In genomic region chr2:71277536-71278103, GRCh38 we compare ENCODE assay signal across 8 cellular contexts. TPM values are rescaled to one million over a fixed set of nuclear protein-coding genes. Genes with fewer than 3 reads are reported as not detected.
A peak's percentile ranks its signal among the peaks of the same experiment; 100 is the strongest.
DNase-seq lines count a peak whose midpoint lies in the region; ATAC-seq and TF ChIP-seq lines count a peak whose summit lies in the region.

No MANE protein-coding gene starts in this region.

- peak; percentile 48 for TF ChIP-seq CTCF in NB4 (IDR thresholded peaks at IDR 0.05; ENCODE audit: low read depth, low read length)

- DNase-seq in T-helper 1 cell = no peak
- peak; percentile 84 for DNase-seq in NB4 (ENCODE audit: low read depth)
- peak; percentile 65 for DNase-seq in activated CD4-positive, alpha-beta T cell treated with anti-CD3 and anti-CD28 coated beads, Interleukin-2, amount 10 ng/mL, durations not matched to agents 24 days and 14 days
- peak in 1 of 3 experiments; percentile 4 for DNase-seq in effector memory CD8-positive, alpha-beta T cell
- DNase-seq in memory B cell (ENCODE audit: low spot score in 2 of 2) = peak in 1 of 2 donors; percentile 22
- DNase-seq in DMS153 treated with DMSO at 0.1 percent for 48 hours (lab: John Stamatoyannopoulos, UW; ENCODE audit: unreplicated experiment) = no peak

- H3K27me3 Mint-ChIP-seq in T-helper 1 cell treated with Interleukin-12 subunit alpha and Interleukin-12 subunit beta and Interleukin-4 antibody, amounts not matched to agents 30 μg/mL and 1 μg/mL, for 36 hours (ENCODE audit: low read depth) = peaks cover 89% of the 10 kb centered on the region
- peaks cover 73% of the 10 kb centered on the region for H3K27me3 Mint-ChIP-seq in activated CD4-positive, alpha-beta T cell treated with anti-CD3 and anti-CD28 coated beads, Interleukin-2, amount 10 ng/mL, durations not matched to agents 24 days and 14 days
- peaks cover 82 to 95% of the 10 kb centered on the region in 2 donors for H3K27me3 Mint-ChIP-seq in effector memory CD8-positive, alpha-beta T cell
- peaks cover 29% of the 10 kb centered on the region for H3K27me3 Mint-ChIP-seq in memory B cell

- H3K36me3 Mint-ChIP-seq in T-helper 1 cell treated with Interleukin-12 subunit alpha and Interleukin-12 subunit beta and Interleukin-4 antibody, amounts not matched to agents 30 μg/mL and 1 μg/mL, for 36 hours (ENCODE audit: low read depth) = no peaks in the 10 kb centered on the region
- H3K36me3 Mint-ChIP-seq in activated CD4-positive, alpha-beta T cell treated with anti-CD3 and anti-CD28 coated beads, Interleukin-2, amount 10 ng/mL, durations not matched to agents 24 days and 14 days (ENCODE audit: low read depth) = no peaks in the 10 kb centered on the region
- no peaks in the 10 kb centered on the region for H3K36me3 Mint-ChIP-seq in effector memory CD8-positive, alpha-beta T cell (ENCODE audit: insufficient read depth)
- H3K36me3 Mint-ChIP-seq in memory B cell = peaks cover 2% of the 10 kb centered on the region

- no peaks in the 10 kb centered on the region for H3K9me3 Mint-ChIP-seq in T-helper 1 cell treated with Interleukin-12 subunit alpha and Interleukin-12 subunit beta and Interleukin-4 antibody, amounts not matched to agents 30 μg/mL and 1 μg/mL, for 36 hours
- H3K9me3 Mint-ChIP-seq in activated CD4-positive, alpha-beta T cell treated with anti-CD3 and anti-CD28 coated beads, Interleukin-2, amount 10 ng/mL, durations not matched to agents 24 days and 14 days = peaks cover 4% of the 10 kb centered on the region
- H3K9me3 Mint-ChIP-seq in effector memory CD8-positive, alpha-beta T cell = peaks cover 0 to 3% of the 10 kb centered on the region in 2 donors
- H3K9me3 Mint-ChIP-seq in memory B cell = peaks cover 3% of the 10 kb centered on the region

- H3K27ac ChIP-seq in temporal lobe (ENCODE audit: low read depth, low read length) = peak overlapping the region; percentile 67

- TF ChIP-seq POLR2A in NB4 (IDR thresholded peaks at IDR 0.05; ENCODE audit: extremely low read depth, insufficient read length) = no peak

- intact Hi-C loops in activated CD4-positive, alpha-beta T cell treated with anti-CD3 and anti-CD28 coated beads, Interleukin-2, amount 10 ng/mL, durations not matched to agents 24 days and 14 days (cut with micrococcal nuclease) = loop anchor here (10.0 kb wide), 1 partner anchor 123 kb away; no protein-coding TSS in a partner anchor

- H3K4me3 ChIP-seq in NB4 (ENCODE audit: low read depth, low read length) = peak overlapping the region; percentile 89

- H3K4me3 Mint-ChIP-seq in T-helper 1 cell treated with Interleukin-12 subunit alpha and Interleukin-12 subunit beta and Interleukin-4 antibody, amounts not matched to agents 30 μg/mL and 1 μg/mL, for 36 hours = peak overlapping the region; percentile 23
- H3K4me3 Mint-ChIP-seq in activated CD4-positive, alpha-beta T cell treated with anti-CD3 and anti-CD28 coated beads, Interleukin-2, amount 10 ng/mL, durations not matched to agents 24 days and 14 days = peak overlapping the region; percentile 76
- H3K4me3 Mint-ChIP-seq in effector memory CD8-positive, alpha-beta T cell = peak overlapping the region; percentile 70
- H3K4me3 Mint-ChIP-seq in memory B cell = peak overlapping the region; percentile 74

- no peak for ATAC-seq in effector memory CD8-positive, alpha-beta T cell (replicated peaks)
- ATAC-seq in memory B cell (ENCODE audit: low read depth) = no peak

- no peak overlapping the region for H3K27ac Mint-ChIP-seq in T-helper 1 cell treated with Interleukin-12 subunit alpha and Interleukin-12 subunit beta and Interleukin-4 antibody, amounts not matched to agents 30 μg/mL and 1 μg/mL, for 36 hours
- H3K27ac Mint-ChIP-seq in activated CD4-positive, alpha-beta T cell treated with anti-CD3 and anti-CD28 coated beads, Interleukin-2, amount 10 ng/mL, durations not matched to agents 24 days and 14 days = no peak overlapping the region
- H3K27ac Mint-ChIP-seq in effector memory CD8-positive, alpha-beta T cell = no peak overlapping the region
- H3K27ac Mint-ChIP-seq in memory B cell = no peak overlapping the region

- H3K4me1 Mint-ChIP-seq in T-helper 1 cell treated with Interleukin-12 subunit alpha and Interleukin-12 subunit beta and Interleukin-4 antibody, amounts not matched to agents 30 μg/mL and 1 μg/mL, for 36 hours (ENCODE audit: low read depth) = peaks cover 10% of the 10 kb centered on the region
- H3K4me1 Mint-ChIP-seq in activated CD4-positive, alpha-beta T cell treated with anti-CD3 and anti-CD28 coated beads, Interleukin-2, amount 10 ng/mL, durations not matched to agents 24 days and 14 days = peaks cover 14% of the 10 kb centered on the region
- peaks cover 6 to 9% of the 10 kb centered on the region in 2 donors for H3K4me1 Mint-ChIP-seq in effector memory CD8-positive, alpha-beta T cell (ENCODE audit: low read depth in 2 of 2)
- peaks cover 5% of the 10 kb centered on the region for H3K4me1 Mint-ChIP-seq in memory B cell

RNA-seq across cellular contexts. Expression of gene PAIP2B, which starts 50.7 kb away (rescaled TPM):
- 0.63 and 0.64 TPM in 2 replicates for total RNA-seq in activated CD4-positive, alpha-beta T cell treated with anti-CD3 and anti-CD28 coated beads, Interleukin-2, amount 10 ng/mL, durations not matched to agents 24 days and 14 days
- 13.3 TPM for total RNA-seq in temporal lobe

RNA-seq across cellular contexts. Expression of gene ZNF638, which starts 54.0 kb away (rescaled TPM):
- 90.2 and 91.5 TPM in 2 replicates for total RNA-seq in activated CD4-positive, alpha-beta T cell treated with anti-CD3 and anti-CD28 coated beads, Interleukin-2, amount 10 ng/mL, durations not matched to agents 24 days and 14 days
- 233 TPM for total RNA-seq in temporal lobe

Comparison
In these comparisons a context has a peak if more than half of its experiments do, and no peak if none do; other contexts are left out.
1. H3K4me3 Mint-ChIP-seq: peak in every context shown above with its lines; median percentile 76 in activated CD4-positive, alpha-beta T cell treated with anti-CD3 and anti-CD28 coated beads, Interleukin-2, amount 10 ng/mL, durations not matched to agents 24 days and 14 days; 74 in memory B cell; 70 in effector memory CD8-positive, alpha-beta T cell; 23 in T-helper 1 cell treated with Interleukin-12 subunit alpha and Interleukin-12 subunit beta and Interleukin-4 antibody, amounts not matched to agents 30 μg/mL and 1 μg/mL, for 36 hours.
2. DNase-seq: peak in NB4 (single experiment) and activated CD4-positive, alpha-beta T cell treated with anti-CD3 and anti-CD28 coated beads, Interleukin-2, amount 10 ng/mL, durations not matched to agents 24 days and 14 days (single experiment); none in T-helper 1 cell (0 of 5) and DMS153 treated with DMSO at 0.1 percent for 48 hours (single experiment).